In the genomic region with DNA sequence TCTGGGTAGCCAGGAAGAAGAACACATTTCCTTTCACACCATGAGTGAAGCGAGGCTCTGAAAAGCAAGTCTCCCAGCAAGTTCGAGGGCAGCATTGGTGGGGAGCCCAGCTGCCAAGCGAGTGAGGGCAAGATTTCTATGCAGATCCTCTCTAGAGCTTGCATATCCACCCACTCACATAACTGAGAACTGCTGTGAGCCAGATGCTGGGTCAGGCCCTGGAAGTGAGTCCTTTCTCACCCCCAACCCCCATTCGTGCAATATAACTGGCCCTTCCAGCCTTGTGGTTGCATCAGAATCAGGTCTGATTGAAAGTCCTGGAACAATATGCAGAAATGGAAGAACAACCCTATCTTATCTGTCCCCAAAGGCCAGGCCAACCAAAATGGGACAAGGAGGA, we compare ENCODE assay signal across 25 cellular contexts.
"Had no signal": no experiment of that assay in that cellular context is flagged by ENCODE, and none has a peak within 500 bp of the region (broad histone marks: within the 10 kb centered on the region; RNA-seq: fewer than 3 reads in every experiment).

No MANE protein-coding gene starts in this region.

- H3K36me3 ChIP-seq: brain microvascular endothelial cell, esophagus muscularis mucosa, left ventricle myocardium inferior, right lobe of liver, stomach, suprapubic skin, tibial artery had no signal

- H3K4me3 Mint-ChIP-seq: activated naive CD4-positive, alpha-beta T cell treated with anti-CD3 and anti-CD28 coated beads for 36 hours; activated naive CD8-positive, alpha-beta T cell treated with anti-CD3 and anti-CD28 coated beads, Interleukin-2, amount 10 ng/mL, durations not matched to agents 7 days and 5 days; activated T-helper 1 cell treated with anti-CD3 and anti-CD28 coated beads, Interleukin-12 subunit alpha, Interleukin-12 subunit beta, Interleukin-2, Interleukin-4 antibody, amounts not matched to agents 30 ng/mL and 10 ng/mL and 1 ng/mL, durations not matched to agents 14 hours and 24 hours and 36 hours; natural killer cell treated with Interleukin-12 subunit alpha and Interleukin-12 subunit beta and Interleukin-15 and Interleukin-18, amount 100 ng/mL, for 72 hours; stimulated activated naive B cell treated with anti-CD40 and anti-IgM and Interleukin-4, amounts not matched to agents 10 μg/mL and 1 μg/mL and 100 μg/mL, for 72 hours had no signal

- H3K27ac Mint-ChIP-seq: activated naive CD4-positive, alpha-beta T cell treated with anti-CD3 and anti-CD28 coated beads for 36 hours; activated naive CD8-positive, alpha-beta T cell treated with anti-CD3 and anti-CD28 coated beads, Interleukin-2, amount 10 ng/mL, durations not matched to agents 7 days and 5 days; activated T-helper 1 cell treated with anti-CD3 and anti-CD28 coated beads, Interleukin-12 subunit alpha, Interleukin-12 subunit beta, Interleukin-2, Interleukin-4 antibody, amounts not matched to agents 30 ng/mL and 10 ng/mL and 1 ng/mL, durations not matched to agents 14 hours and 24 hours and 36 hours; natural killer cell treated with Interleukin-12 subunit alpha and Interleukin-12 subunit beta and Interleukin-15 and Interleukin-18, amount 100 ng/mL, for 72 hours; progenitor cell of endocrine pancreas; stimulated activated naive B cell treated with anti-CD40 and anti-IgM and Interleukin-4, amounts not matched to agents 10 μg/mL and 1 μg/mL and 100 μg/mL, for 72 hours had no signal

- H3K9me3 Mint-ChIP-seq: natural killer cell treated with Interleukin-12 subunit alpha and Interleukin-12 subunit beta and Interleukin-15 and Interleukin-18, amount 100 ng/mL, for 72 hours had no signal

- H3K4me1 Mint-ChIP-seq: stimulated activated naive B cell treated with anti-CD40 and anti-IgM and Interleukin-4, amounts not matched to agents 10 μg/mL and 1 μg/mL and 100 μg/mL, for 72 hours had no signal

- H3K4me3 ChIP-seq: esophagus muscularis mucosa, left ventricle myocardium inferior, mucosa of descending colon, right lobe of liver, stomach, suprapubic skin, tibial artery had no signal

- H3K9me3 ChIP-seq: esophagus muscularis mucosa, left ventricle myocardium inferior, mucosa of descending colon, right lobe of liver, stomach, suprapubic skin, tibial artery had no signal

- H3K27me3 Mint-ChIP-seq: activated naive CD8-positive, alpha-beta T cell treated with anti-CD3 and anti-CD28 coated beads, Interleukin-2, amount 10 ng/mL, durations not matched to agents 7 days and 5 days; natural killer cell treated with Interleukin-12 subunit alpha and Interleukin-12 subunit beta and Interleukin-15 and Interleukin-18, amount 100 ng/mL, for 72 hours had no signal

- H3K36me3 Mint-ChIP-seq: activated naive CD8-positive, alpha-beta T cell treated with anti-CD3 and anti-CD28 coated beads, Interleukin-2, amount 10 ng/mL, durations not matched to agents 7 days and 5 days; natural killer cell treated with Interleukin-12 subunit alpha and Interleukin-12 subunit beta and Interleukin-15 and Interleukin-18, amount 100 ng/mL, for 72 hours; stimulated activated naive B cell treated with anti-CD40 and anti-IgM and Interleukin-4, amounts not matched to agents 10 μg/mL and 1 μg/mL and 100 μg/mL, for 72 hours had no signal

- DNase-seq: activated CD4-positive, alpha-beta T cell treated with anti-CD3 and anti-CD28 coated beads for 48 hours; activated CD4-positive, alpha-beta T cell treated with anti-CD3 and anti-CD28 coated beads, Interleukin-2, amount 50 U/mL, for 48 hours; activated CD8-positive, alpha-beta memory T cell treated with anti-CD3 and anti-CD28 coated beads for 24 hours; activated effector memory CD4-positive, alpha-beta T cell treated with anti-CD3 and anti-CD28 coated beads, Interleukin-2, amount 50 U/mL, for 16 hours; activated naive CD4-positive, alpha-beta T cell treated with anti-CD3 and anti-CD28 coated beads for 36 hours; activated naive CD8-positive, alpha-beta T cell treated with anti-CD3 and anti-CD28 coated beads, Interleukin-2, amount 10 ng/mL, durations not matched to agents 7 days and 5 days; activated T-cell treated with anti-CD3 and anti-CD28 coated beads, Interleukin-2, amount 50 U/mL, for 1 hour; amniotic stem cell; brain microvascular endothelial cell; cortex of kidney; islet precursor cell; left ventricle myocardium inferior; mucosa of descending colon; right lobe of liver; small intestine; stimulated activated CD4-positive, alpha-beta T cell treated with anti-CD3 and anti-CD28 coated beads, Interleukin-15, amount 100 ng/mL, for 24 hours; stimulated activated CD4-positive, alpha-beta T cell treated with anti-CD3 and anti-CD28 coated beads, Interleukin-2, amount 100 ng/mL, for 24 hours; stimulated activated naive B cell treated with anti-CD40 and anti-IgM and Interleukin-4, amounts not matched to agents 10 μg/mL and 1 μg/mL and 100 μg/mL, for 72 hours; stomach; tibial artery had no signal

- H3K27me3 ChIP-seq: brain microvascular endothelial cell, esophagus muscularis mucosa, right lobe of liver, stomach, suprapubic skin, tibial artery had no signal

- H3K4me1 ChIP-seq: esophagus muscularis mucosa, left ventricle myocardium inferior, suprapubic skin had no signal
